8 cellular contexts compared by ENCODE assay signal in genomic region chr12:94710933-94711332, GRCh38.
A peak's percentile ranks its signal among the peaks of the same experiment; 100 is the strongest.
DNase-seq lines count a peak whose midpoint lies in the region; ATAC-seq, FAIRE-seq and TF ChIP-seq lines count a peak whose summit lies in the region.

No MANE protein-coding gene starts in this region.

- H3K9me3 ChIP-seq in cardiac muscle cell (ENCODE audit: low read depth) (no peaks in the 10 kb centered on the region), GM12878 (replicated peaks; ENCODE audit: control insufficient read depth, insufficient read depth, low read length) (no peaks in the 10 kb centered on the region)

- no peak overlapping the region for H3K4me2 ChIP-seq in GM12878 (ENCODE audit: control insufficient read depth, insufficient read depth)

- intact Hi-C loops in left cardiac atrium (cut with DNase I) = no loop called here
- intact Hi-C loops in GM12878 (cut with micrococcal nuclease; ENCODE audit: unreplicated experiment) = loop anchor here (1.0 kb wide), 1 partner anchor 164 kb away; no protein-coding TSS in a partner anchor

- in situ Hi-C loops in GM12878 (cut with MboI) = no loop called here

- 48% methylated on average over 3 of the region's 3 CpGs for WGBS in GM12878 (ENCODE audit: insufficient coverage, insufficient replicate concordance, low lambda C conversion rate, missing lambda C conversion rate)

- H3K79me2 ChIP-seq in GM12878 (ENCODE audit: control insufficient read depth, insufficient read depth, low read length) = peaks cover 15% of the 10 kb centered on the region

- no peak for TF ChIP-seq EP300 in GM12878 (IDR thresholded peaks at IDR 0.05; ENCODE audit: borderline replicate concordance in 1 of 2, control insufficient read depth in 1 of 2, low read depth in 2 of 2, low read length in 2 of 2)

- H3K36me3 ChIP-seq in cardiac muscle cell (no peaks in the 10 kb centered on the region), GM12878 (ENCODE audit: control insufficient read depth in 2 of 2, insufficient read depth in 2 of 2, low read length in 1 of 2) (peaks cover 0 to 5% of the 10 kb centered on the region in 2 experiments; a peak in 1 of 4 replicates)

- CTCF ChIA-PET in GM12878 (lab: Yijun Ruan, JAX) = interaction anchor here (0.8 to 2.9 kb wide), 10 partner anchors 10 to 362 kb away, joined by 3 to 30 read pairs (median 4); partner anchors contain the start of gene NR2C1

- FAIRE-seq in GM12878 (lab: Jason Lieb, UNC) = no peak

- H3K9ac ChIP-seq in GM12878 (ENCODE audit: control insufficient read depth, insufficient read depth, low read length) = no peak overlapping the region

- SMC1A ChIA-PET in GM12878 (lab: Charles Lee; ENCODE audit: uncharacterized antibody, unreplicated experiment) = interaction anchor here (0.6 to 6.3 kb wide), 6 partner anchors 78 to 505 kb away, joined by 3 to 44 read pairs (median 4); no protein-coding TSS in a partner anchor

- ATAC-seq in left cardiac atrium (no peak), GM12878 (peak; percentile 77), GM21619 (IDR thresholded peaks at IDR 0.05; ENCODE audit: unreplicated experiment) (no peak), HG02678 (IDR thresholded peaks at IDR 0.05; ENCODE audit: unreplicated experiment) (no peak)

- no peak for TF ChIP-seq POLR2A in NB4 (IDR thresholded peaks at IDR 0.05; ENCODE audit: extremely low read depth, insufficient read length)
- TF ChIP-seq POLR2A in GM12878 (IDR thresholded peaks at IDR 0.05; ENCODE audit: low read depth, low read length) = no peak

- H4K20me1 ChIP-seq in GM12878 (ENCODE audit: control insufficient read depth, insufficient read depth) = no peaks in the 10 kb centered on the region

- POLR2A ChIA-PET in GM12878 (lab: Charles Lee) = interaction anchor here (0.7 kb wide), 1 partner anchor 33 kb away, joined by 3 read pairs; no protein-coding TSS in a partner anchor

- BruUV-seq in GM12878 (replicated peaks; lab: Mats Ljungman, UMichigan) = no TSS peak

- no peak overlapping the region for H2AFZ ChIP-seq in GM12878 (ENCODE audit: control insufficient read depth, low read depth, low read length)

- RAD21 ChIA-PET in GM12878 (lab: Charles Lee; ENCODE audit: unreplicated experiment) = interaction anchor here (0.7 to 6.0 kb wide), 3 partner anchors 59 to 163 kb away, joined by 3 to 73 read pairs (median 4); no protein-coding TSS in a partner anchor

- TF ChIP-seq CTCF in cardiac muscle cell (IDR thresholded peaks at IDR 0.05; ENCODE audit: low read depth, low read length) (peak; percentile 39), NB4 (IDR thresholded peaks at IDR 0.05; ENCODE audit: low read depth, low read length) (peak; percentile 82), GM12878 (IDR thresholded peaks at IDR 0.05 in 2 of 3, conservative IDR thresholded peaks at IDR 0.05 in 1 of 3; ENCODE audit: control insufficient read depth in 2 of 3, extremely low read depth in 1 of 3, insufficient read depth in 1 of 3, low read depth in 3 of 3, low read length in 3 of 3) (peak; percentile 48 to 55 (median 52); a peak in 5 of 6 replicates), osteocyte (IDR thresholded peaks at IDR 0.05) (peak; percentile 42)

- DNase-seq in cardiac muscle cell (ENCODE audit: low read depth in 1 of 2, low spot score in 1 of 2) (peak; percentile 24 to 26), left cardiac atrium (no peak), NB4 (ENCODE audit: low read depth) (peak; percentile 68), GM12878 (ENCODE audit: low read depth, low spot score) (no peak), osteocyte (ENCODE audit: extremely low spot score, unreplicated experiment) (no peak), NCI-H510A treated with DMSO at 0.1 percent for 48 hours (lab: John Stamatoyannopoulos, UW) (no peak)

- H3K4me3 Mint-ChIP-seq in osteocyte (ENCODE audit: unreplicated experiment) = no peak overlapping the region

- H3K4me1 Mint-ChIP-seq in osteocyte (ENCODE audit: unreplicated experiment) = peaks cover 7% of the 10 kb centered on the region

- H3K4me1 ChIP-seq in cardiac muscle cell (ENCODE audit: low read depth) = peaks cover 2% of the 10 kb centered on the region
- H3K4me1 ChIP-seq in GM12878 (ENCODE audit: control insufficient read depth, insufficient read depth, low read length) = peaks cover 7% of the 10 kb centered on the region

- H3K9me3 Mint-ChIP-seq in osteocyte (ENCODE audit: unreplicated experiment) = no peaks in the 10 kb centered on the region

- H3K27ac Mint-ChIP-seq in osteocyte (ENCODE audit: unreplicated experiment) = no peak overlapping the region

- H3K4me3 ChIP-seq in cardiac muscle cell (no peak overlapping the region), NB4 (ENCODE audit: low read depth, low read length) (no peak overlapping the region), GM12878 (no peak overlapping the region)

- peak; percentile 54 for TF ChIP-seq RAD21 in GM12878 (IDR thresholded peaks at IDR 0.05; ENCODE audit: insufficient read depth, low read depth, low read length)

- H3K27me3 ChIP-seq in cardiac muscle cell (no peaks in the 10 kb centered on the region), GM12878 (replicated peaks in 1 of 2; ENCODE audit: control insufficient read depth in 2 of 2, insufficient read depth in 2 of 2, low read length in 1 of 2) (no peaks in the 10 kb centered on the region)

- no peaks in the 10 kb centered on the region for H3K36me3 Mint-ChIP-seq in osteocyte (ENCODE audit: unreplicated experiment)

- H3K27me3 Mint-ChIP-seq in osteocyte (ENCODE audit: unreplicated experiment) = peaks cover 28% of the 10 kb centered on the region

- no peak overlapping the region for H3K27ac ChIP-seq in cardiac muscle cell
- H3K27ac ChIP-seq in GM12878 (ENCODE audit: control insufficient read depth, insufficient read depth) = no peak overlapping the region

TF ChIP-seq in GM12878, 131 proteins besides CTCF, POLR2A, EP300 and RAD21:
- peak; percentile 49; the same call in 1 of the 2 replicates for TF ChIP-seq SMC3 (IDR thresholded peaks at IDR 0.05; ENCODE audit: borderline replicate concordance, low read length)
- no peak for TF ChIP-seq IRF3 (IDR thresholded peaks at IDR 0.05)

Comparison
In these comparisons a context has a peak if more than half of its experiments do, and no peak if none do; other contexts are left out.
1. DNase-seq: peak in cardiac muscle cell (2 of 2) and NB4 (single experiment); none in left cardiac atrium (single experiment), GM12878 (single experiment), osteocyte (single experiment) and NCI-H510A treated with DMSO at 0.1 percent for 48 hours (single experiment).
2. Peak in every context shown above with its lines, with median percentiles within 50 percentile points of each other: CTCF ChIP-seq.